22 cellular contexts compared by ENCODE assay signal in the genomic region with DNA sequence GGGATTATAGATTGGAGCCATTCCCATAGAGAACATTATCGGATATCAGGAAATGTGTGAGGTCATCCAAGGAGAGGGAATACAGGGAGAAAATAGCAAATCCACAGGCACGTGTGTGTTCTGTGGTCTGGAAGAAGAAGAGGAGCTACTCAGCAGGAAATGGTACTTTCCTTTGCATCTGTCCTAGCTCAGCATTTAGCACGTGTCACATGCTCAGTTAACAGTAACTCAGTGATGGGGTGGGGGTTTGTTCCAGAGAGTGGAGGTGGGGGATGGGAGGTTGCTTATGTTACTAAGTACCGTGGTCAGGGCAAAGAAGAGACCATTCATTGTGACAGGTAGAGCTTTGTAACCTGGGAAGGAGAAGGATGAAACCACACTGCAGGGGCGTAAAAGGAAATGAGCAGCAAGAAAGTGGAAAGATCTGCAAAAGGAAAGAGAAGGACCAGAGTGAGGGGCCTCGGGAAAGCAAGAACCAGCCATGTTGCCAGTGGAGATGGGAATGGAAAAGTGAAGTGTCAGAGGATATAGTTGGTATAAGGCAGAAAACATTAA.
DNase-seq lines count a peak whose midpoint lies in the region; ATAC-seq and TF ChIP-seq lines count a peak whose summit lies in the region.
"Had no signal": no experiment of that assay in that cellular context is flagged by ENCODE, and none has a peak within 500 bp of the region (broad histone marks: within the 10 kb centered on the region; RNA-seq: fewer than 3 reads in every experiment).

No MANE protein-coding gene starts in this region.

- peaks cover 44% of the 10 kb centered on the region for H3K4me1 Mint-ChIP-seq in dendritic cell treated with granulocyte-macrophage colony-stimulating factor and Interleukin-4, amounts not matched to agents 40 ng/mL and 50 ng/mL, for 4 days (ENCODE audit: low read depth)
- H3K4me1 Mint-ChIP-seq in nephron, result peaks cover 41% of the 10 kb centered on the region
- H3K4me1 Mint-ChIP-seq in activated naive CD8-positive, alpha-beta T cell treated with anti-CD3 and anti-CD28 coated beads for 36 hours, result no peaks in the 10 kb centered on the region
- H3K4me1 Mint-ChIP-seq: stimulated activated naive B cell treated with anti-CD40 and anti-IgM and Interleukin-4, amounts not matched to agents 10 μg/mL and 1 μg/mL and 100 μg/mL, for 72 hours had no signal

- DNase-seq in Caki2 (ENCODE audit: low read depth) (peak; percentile 21), HK-2 (ENCODE audit: unreplicated experiment) (peak; percentile 13)
- DNase-seq in activated naive CD8-positive, alpha-beta T cell treated with anti-CD3 and anti-CD28 coated beads for 36 hours, result no peak
- DNase-seq: activated CD4-positive, alpha-beta memory T cell treated with anti-CD3 and anti-CD28 coated beads for 36 hours; activated CD4-positive, CD25-positive, alpha-beta regulatory T cell; activated gamma-delta T cell; CD8-positive, alpha-beta T cell; cortex of kidney; DMS53; HFFc6; kidney glomerular epithelial cell; midbrain; NCI-H1436; posterior cingulate gyrus; small intestine; stimulated activated naive B cell treated with anti-CD40 and anti-IgM and Interleukin-4, amounts not matched to agents 10 μg/mL and 1 μg/mL and 100 μg/mL, for 72 hours had no signal

- intact Hi-C loops in dendritic cell treated with granulocyte-macrophage colony-stimulating factor and Interleukin-4, amounts not matched to agents 40 ng/mL and 50 ng/mL, for 4 days (cut with micrococcal nuclease), result no loop called here

- H3K27ac Mint-ChIP-seq in dendritic cell treated with granulocyte-macrophage colony-stimulating factor and Interleukin-4, amounts not matched to agents 40 ng/mL and 50 ng/mL, for 4 days, result peak overlapping the region; percentile 30
- peak overlapping the region in 2 of 3 experiments; percentile 2 to 4 for H3K27ac Mint-ChIP-seq in nephron
- no peak overlapping the region for H3K27ac Mint-ChIP-seq in activated naive CD8-positive, alpha-beta T cell treated with anti-CD3 and anti-CD28 coated beads for 36 hours
- H3K27ac Mint-ChIP-seq: activated CD4-positive, alpha-beta memory T cell treated with anti-CD3 and anti-CD28 coated beads for 36 hours; CD8-positive, alpha-beta T cell; HFFc6; stimulated activated naive B cell treated with anti-CD40 and anti-IgM and Interleukin-4, amounts not matched to agents 10 μg/mL and 1 μg/mL and 100 μg/mL, for 72 hours; T-helper 2 cell treated with Interferon-gamma antibody and Interleukin-4, amounts not matched to agents 5 μg/mL and 100 μg/mL, for 36 hours had no signal

- H3K27me3 Mint-ChIP-seq in dendritic cell treated with granulocyte-macrophage colony-stimulating factor and Interleukin-4, amounts not matched to agents 40 ng/mL and 50 ng/mL, for 4 days, result no peaks in the 10 kb centered on the region
- no peaks in the 10 kb centered on the region for H3K27me3 Mint-ChIP-seq in nephron (ENCODE audit: low read depth)
- H3K27me3 Mint-ChIP-seq in activated naive CD8-positive, alpha-beta T cell treated with anti-CD3 and anti-CD28 coated beads for 36 hours, result no peaks in the 10 kb centered on the region
- H3K27me3 Mint-ChIP-seq: activated CD4-positive, alpha-beta memory T cell treated with anti-CD3 and anti-CD28 coated beads for 36 hours; stimulated activated naive B cell treated with anti-CD40 and anti-IgM and Interleukin-4, amounts not matched to agents 10 μg/mL and 1 μg/mL and 100 μg/mL, for 72 hours had no signal

- no peaks in the 10 kb centered on the region for H3K9me3 Mint-ChIP-seq in dendritic cell treated with granulocyte-macrophage colony-stimulating factor and Interleukin-4, amounts not matched to agents 40 ng/mL and 50 ng/mL, for 4 days
- no peaks in the 10 kb centered on the region for H3K9me3 Mint-ChIP-seq in nephron
- H3K9me3 Mint-ChIP-seq in activated naive CD8-positive, alpha-beta T cell treated with anti-CD3 and anti-CD28 coated beads for 36 hours, result no peaks in the 10 kb centered on the region
- H3K9me3 Mint-ChIP-seq: activated CD4-positive, alpha-beta memory T cell treated with anti-CD3 and anti-CD28 coated beads for 36 hours; CD8-positive, alpha-beta T cell; HFFc6; stimulated activated naive B cell treated with anti-CD40 and anti-IgM and Interleukin-4, amounts not matched to agents 10 μg/mL and 1 μg/mL and 100 μg/mL, for 72 hours; T-helper 2 cell treated with Interferon-gamma antibody and Interleukin-4, amounts not matched to agents 5 μg/mL and 100 μg/mL, for 36 hours had no signal

- no peak overlapping the region for H3K4me3 Mint-ChIP-seq in dendritic cell treated with granulocyte-macrophage colony-stimulating factor and Interleukin-4, amounts not matched to agents 40 ng/mL and 50 ng/mL, for 4 days
- H3K4me3 Mint-ChIP-seq in nephron, result no peak overlapping the region
- H3K4me3 Mint-ChIP-seq in activated naive CD8-positive, alpha-beta T cell treated with anti-CD3 and anti-CD28 coated beads for 36 hours, result no peak overlapping the region
- H3K4me3 Mint-ChIP-seq: activated CD4-positive, alpha-beta memory T cell treated with anti-CD3 and anti-CD28 coated beads for 36 hours; CD8-positive, alpha-beta T cell; HFFc6; stimulated activated naive B cell treated with anti-CD40 and anti-IgM and Interleukin-4, amounts not matched to agents 10 μg/mL and 1 μg/mL and 100 μg/mL, for 72 hours; T-helper 2 cell treated with Interferon-gamma antibody and Interleukin-4, amounts not matched to agents 5 μg/mL and 100 μg/mL, for 36 hours had no signal

- peaks cover 46% of the 10 kb centered on the region for H3K36me3 Mint-ChIP-seq in dendritic cell treated with granulocyte-macrophage colony-stimulating factor and Interleukin-4, amounts not matched to agents 40 ng/mL and 50 ng/mL, for 4 days (ENCODE audit: low read depth)
- peaks cover 53% of the 10 kb centered on the region for H3K36me3 Mint-ChIP-seq in nephron (ENCODE audit: low read depth)
- H3K36me3 Mint-ChIP-seq in activated naive CD8-positive, alpha-beta T cell treated with anti-CD3 and anti-CD28 coated beads for 36 hours, result no peaks in the 10 kb centered on the region
- H3K36me3 Mint-ChIP-seq: activated CD4-positive, alpha-beta memory T cell treated with anti-CD3 and anti-CD28 coated beads for 36 hours; CD8-positive, alpha-beta T cell; stimulated activated naive B cell treated with anti-CD40 and anti-IgM and Interleukin-4, amounts not matched to agents 10 μg/mL and 1 μg/mL and 100 μg/mL, for 72 hours had no signal

- ATAC-seq in HG02623 (IDR thresholded peaks at IDR 0.05; ENCODE audit: unreplicated experiment), result no peak
- ATAC-seq in GM18907 (IDR thresholded peaks at IDR 0.05; ENCODE audit: unreplicated experiment), result no peak
- no peak for ATAC-seq in HG03520 (IDR thresholded peaks at IDR 0.05; ENCODE audit: unreplicated experiment)
- ATAC-seq: CD8-positive, alpha-beta T cell; stimulated activated naive B cell treated with anti-CD40 and anti-IgM and Interleukin-4, amounts not matched to agents 10 μg/mL and 1 μg/mL and 100 μg/mL, for 72 hours had no signal

- TF ChIP-seq CTCF in nephron (IDR thresholded peaks at IDR 0.05; ENCODE audit: unreplicated experiment in 3 of 3), result no peak

- in situ Hi-C loops in Caki2 (cut with HindIII; ENCODE audit: low pct_unique_long_range_greater_than_20kb, low sequenced_read_pairs), result no loop called here
